In the genomic region with DNA sequence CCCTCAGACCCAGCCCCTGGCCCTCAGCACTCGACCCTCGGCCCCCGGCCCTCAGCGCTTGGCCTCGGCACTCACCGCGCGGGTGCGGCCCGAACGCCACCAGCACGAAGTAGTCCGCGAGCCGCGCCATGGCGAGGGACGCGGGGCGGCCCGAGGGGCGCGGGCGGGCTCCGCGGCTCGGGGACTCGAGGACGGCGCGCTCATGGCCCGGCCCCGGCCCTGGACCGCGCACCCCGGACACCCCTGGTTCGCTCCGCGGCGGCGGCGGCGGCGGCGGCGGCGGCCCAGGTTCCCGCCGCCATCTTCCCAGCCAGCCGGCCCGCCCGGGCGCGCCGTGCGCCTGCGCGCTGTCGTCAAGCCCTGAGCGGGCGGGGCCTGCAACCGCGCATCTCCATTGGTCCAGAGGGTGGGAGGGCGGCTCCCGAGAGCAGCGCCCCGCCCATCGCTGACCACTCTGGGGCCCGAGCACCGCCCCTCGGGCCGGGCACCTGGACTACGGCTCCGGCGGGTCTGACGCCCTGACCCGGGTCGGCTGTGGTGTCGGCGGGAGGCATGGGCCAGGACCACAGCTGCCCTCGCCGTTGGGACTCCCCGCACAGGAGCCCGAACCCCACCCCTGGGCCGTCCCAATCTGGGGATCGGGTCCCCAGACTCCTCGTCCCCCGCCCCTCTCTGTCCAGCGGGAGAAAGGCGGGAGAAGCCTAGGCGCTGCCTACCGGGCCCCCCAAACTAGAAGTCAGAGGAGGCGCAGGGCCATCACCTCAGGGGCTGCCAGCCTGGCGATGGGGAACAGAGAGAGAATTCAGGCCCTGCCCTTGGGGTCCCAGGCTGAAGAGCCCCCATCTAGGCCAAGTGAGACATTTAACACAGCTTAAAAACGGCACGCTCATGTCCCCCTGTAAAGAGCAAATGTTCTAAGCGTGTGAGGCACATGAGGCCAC, we compare ENCODE assay signal across 1 cellular context.
A peak's percentile ranks its signal among the peaks of the same experiment; 100 is the strongest.
TF ChIP-seq lines count a peak whose summit lies in the region.

A gene with protein sequence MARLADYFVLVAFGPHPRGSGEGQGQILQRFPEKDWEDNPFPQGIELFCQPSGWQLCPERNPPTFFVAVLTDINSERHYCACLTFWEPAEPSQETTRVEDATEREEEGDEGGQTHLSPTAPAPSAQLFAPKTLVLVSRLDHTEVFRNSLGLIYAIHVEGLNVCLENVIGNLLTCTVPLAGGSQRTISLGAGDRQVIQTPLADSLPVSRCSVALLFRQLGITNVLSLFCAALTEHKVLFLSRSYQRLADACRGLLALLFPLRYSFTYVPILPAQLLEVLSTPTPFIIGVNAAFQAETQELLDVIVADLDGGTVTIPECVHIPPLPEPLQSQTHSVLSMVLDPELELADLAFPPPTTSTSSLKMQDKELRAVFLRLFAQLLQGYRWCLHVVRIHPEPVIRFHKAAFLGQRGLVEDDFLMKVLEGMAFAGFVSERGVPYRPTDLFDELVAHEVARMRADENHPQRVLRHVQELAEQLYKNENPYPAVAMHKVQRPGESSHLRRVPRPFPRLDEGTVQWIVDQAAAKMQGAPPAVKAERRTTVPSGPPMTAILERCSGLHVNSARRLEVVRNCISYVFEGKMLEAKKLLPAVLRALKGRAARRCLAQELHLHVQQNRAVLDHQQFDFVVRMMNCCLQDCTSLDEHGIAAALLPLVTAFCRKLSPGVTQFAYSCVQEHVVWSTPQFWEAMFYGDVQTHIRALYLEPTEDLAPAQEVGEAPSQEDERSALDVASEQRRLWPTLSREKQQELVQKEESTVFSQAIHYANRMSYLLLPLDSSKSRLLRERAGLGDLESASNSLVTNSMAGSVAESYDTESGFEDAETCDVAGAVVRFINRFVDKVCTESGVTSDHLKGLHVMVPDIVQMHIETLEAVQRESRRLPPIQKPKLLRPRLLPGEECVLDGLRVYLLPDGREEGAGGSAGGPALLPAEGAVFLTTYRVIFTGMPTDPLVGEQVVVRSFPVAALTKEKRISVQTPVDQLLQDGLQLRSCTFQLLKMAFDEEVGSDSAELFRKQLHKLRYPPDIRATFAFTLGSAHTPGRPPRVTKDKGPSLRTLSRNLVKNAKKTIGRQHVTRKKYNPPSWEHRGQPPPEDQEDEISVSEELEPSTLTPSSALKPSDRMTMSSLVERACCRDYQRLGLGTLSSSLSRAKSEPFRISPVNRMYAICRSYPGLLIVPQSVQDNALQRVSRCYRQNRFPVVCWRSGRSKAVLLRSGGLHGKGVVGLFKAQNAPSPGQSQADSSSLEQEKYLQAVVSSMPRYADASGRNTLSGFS (N-terminal part only) (minus strand): TSS at position 325 of the 941 bp plus-strand sequence. CDS start 195 bp downstream, at position 130.

TF ChIP-seq in HepG2, 621 proteins besides CTCF, POLR2A, EP300 and RAD21 (continued from another document):
- TF ChIP-seq, protein P1, sequence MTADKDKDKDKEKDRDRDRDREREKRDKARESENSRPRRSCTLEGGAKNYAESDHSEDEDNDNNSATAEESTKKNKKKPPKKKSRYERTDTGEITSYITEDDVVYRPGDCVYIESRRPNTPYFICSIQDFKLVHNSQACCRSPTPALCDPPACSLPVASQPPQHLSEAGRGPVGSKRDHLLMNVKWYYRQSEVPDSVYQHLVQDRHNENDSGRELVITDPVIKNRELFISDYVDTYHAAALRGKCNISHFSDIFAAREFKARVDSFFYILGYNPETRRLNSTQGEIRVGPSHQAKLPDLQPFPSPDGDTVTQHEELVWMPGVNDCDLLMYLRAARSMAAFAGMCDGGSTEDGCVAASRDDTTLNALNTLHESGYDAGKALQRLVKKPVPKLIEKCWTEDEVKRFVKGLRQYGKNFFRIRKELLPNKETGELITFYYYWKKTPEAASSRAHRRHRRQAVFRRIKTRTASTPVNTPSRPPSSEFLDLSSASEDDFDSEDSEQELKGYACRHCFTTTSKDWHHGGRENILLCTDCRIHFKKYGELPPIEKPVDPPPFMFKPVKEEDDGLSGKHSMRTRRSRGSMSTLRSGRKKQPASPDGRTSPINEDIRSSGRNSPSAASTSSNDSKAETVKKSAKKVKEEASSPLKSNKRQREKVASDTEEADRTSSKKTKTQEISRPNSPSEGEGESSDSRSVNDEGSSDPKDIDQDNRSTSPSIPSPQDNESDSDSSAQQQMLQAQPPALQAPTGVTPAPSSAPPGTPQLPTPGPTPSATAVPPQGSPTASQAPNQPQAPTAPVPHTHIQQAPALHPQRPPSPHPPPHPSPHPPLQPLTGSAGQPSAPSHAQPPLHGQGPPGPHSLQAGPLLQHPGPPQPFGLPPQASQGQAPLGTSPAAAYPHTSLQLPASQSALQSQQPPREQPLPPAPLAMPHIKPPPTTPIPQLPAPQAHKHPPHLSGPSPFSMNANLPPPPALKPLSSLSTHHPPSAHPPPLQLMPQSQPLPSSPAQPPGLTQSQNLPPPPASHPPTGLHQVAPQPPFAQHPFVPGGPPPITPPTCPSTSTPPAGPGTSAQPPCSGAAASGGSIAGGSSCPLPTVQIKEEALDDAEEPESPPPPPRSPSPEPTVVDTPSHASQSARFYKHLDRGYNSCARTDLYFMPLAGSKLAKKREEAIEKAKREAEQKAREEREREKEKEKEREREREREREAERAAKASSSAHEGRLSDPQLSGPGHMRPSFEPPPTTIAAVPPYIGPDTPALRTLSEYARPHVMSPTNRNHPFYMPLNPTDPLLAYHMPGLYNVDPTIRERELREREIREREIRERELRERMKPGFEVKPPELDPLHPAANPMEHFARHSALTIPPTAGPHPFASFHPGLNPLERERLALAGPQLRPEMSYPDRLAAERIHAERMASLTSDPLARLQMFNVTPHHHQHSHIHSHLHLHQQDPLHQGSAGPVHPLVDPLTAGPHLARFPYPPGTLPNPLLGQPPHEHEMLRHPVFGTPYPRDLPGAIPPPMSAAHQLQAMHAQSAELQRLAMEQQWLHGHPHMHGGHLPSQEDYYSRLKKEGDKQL (CRISPR knock-in tag; IDR thresholded peaks at IDR 0.05; ENCODE audit: low read depth) = no peak
- peak; percentile 63 for TF ChIP-seq SALL1 (CRISPR knock-in tag; IDR thresholded peaks at IDR 0.05)
- TF ChIP-seq ZNF737 (CRISPR knock-in tag; IDR thresholded peaks at IDR 0.05; ENCODE audit: borderline replicate concordance) = no peak
- TF ChIP-seq ZNF17 (CRISPR knock-in tag; IDR thresholded peaks at IDR 0.05) = no peak
- TF ChIP-seq, protein P2, sequence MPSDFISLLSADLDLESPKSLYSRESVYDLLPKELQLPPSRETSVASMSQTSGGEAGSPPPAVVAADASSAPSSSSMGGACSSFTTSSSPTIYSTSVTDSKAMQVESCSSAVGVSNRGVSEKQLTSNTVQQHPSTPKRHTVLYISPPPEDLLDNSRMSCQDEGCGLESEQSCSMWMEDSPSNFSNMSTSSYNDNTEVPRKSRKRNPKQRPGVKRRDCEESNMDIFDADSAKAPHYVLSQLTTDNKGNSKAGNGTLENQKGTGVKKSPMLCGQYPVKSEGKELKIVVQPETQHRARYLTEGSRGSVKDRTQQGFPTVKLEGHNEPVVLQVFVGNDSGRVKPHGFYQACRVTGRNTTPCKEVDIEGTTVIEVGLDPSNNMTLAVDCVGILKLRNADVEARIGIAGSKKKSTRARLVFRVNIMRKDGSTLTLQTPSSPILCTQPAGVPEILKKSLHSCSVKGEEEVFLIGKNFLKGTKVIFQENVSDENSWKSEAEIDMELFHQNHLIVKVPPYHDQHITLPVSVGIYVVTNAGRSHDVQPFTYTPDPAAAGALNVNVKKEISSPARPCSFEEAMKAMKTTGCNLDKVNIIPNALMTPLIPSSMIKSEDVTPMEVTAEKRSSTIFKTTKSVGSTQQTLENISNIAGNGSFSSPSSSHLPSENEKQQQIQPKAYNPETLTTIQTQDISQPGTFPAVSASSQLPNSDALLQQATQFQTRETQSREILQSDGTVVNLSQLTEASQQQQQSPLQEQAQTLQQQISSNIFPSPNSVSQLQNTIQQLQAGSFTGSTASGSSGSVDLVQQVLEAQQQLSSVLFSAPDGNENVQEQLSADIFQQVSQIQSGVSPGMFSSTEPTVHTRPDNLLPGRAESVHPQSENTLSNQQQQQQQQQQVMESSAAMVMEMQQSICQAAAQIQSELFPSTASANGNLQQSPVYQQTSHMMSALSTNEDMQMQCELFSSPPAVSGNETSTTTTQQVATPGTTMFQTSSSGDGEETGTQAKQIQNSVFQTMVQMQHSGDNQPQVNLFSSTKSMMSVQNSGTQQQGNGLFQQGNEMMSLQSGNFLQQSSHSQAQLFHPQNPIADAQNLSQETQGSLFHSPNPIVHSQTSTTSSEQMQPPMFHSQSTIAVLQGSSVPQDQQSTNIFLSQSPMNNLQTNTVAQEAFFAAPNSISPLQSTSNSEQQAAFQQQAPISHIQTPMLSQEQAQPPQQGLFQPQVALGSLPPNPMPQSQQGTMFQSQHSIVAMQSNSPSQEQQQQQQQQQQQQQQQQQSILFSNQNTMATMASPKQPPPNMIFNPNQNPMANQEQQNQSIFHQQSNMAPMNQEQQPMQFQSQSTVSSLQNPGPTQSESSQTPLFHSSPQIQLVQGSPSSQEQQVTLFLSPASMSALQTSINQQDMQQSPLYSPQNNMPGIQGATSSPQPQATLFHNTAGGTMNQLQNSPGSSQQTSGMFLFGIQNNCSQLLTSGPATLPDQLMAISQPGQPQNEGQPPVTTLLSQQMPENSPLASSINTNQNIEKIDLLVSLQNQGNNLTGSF (CRISPR knock-in tag; IDR thresholded peaks at IDR 0.05) = no peak
- 0 out of 2 replicates have a peak, but pooled peaks have one; percentile 44 for TF ChIP-seq ZSCAN31 (CRISPR knock-in tag; IDR thresholded peaks at IDR 0.05; ENCODE audit: low read depth)
- TF ChIP-seq ZNF720 (CRISPR knock-in tag; IDR thresholded peaks at IDR 0.05) = no peak
- no peak for TF ChIP-seq ZNF674 (CRISPR knock-in tag; IDR thresholded peaks at IDR 0.05; ENCODE audit: low read depth)
- TF ChIP-seq ZNF660 (CRISPR knock-in tag; IDR thresholded peaks at IDR 0.05; ENCODE audit: borderline replicate concordance, low read depth) = no peak
- no peak for TF ChIP-seq RBM22 (optimal IDR thresholded peaks at IDR 0.05; ENCODE audit: low read length)
TF ChIP-seq in HepG2: peak in this region for 75.
